In the genomic region with DNA sequence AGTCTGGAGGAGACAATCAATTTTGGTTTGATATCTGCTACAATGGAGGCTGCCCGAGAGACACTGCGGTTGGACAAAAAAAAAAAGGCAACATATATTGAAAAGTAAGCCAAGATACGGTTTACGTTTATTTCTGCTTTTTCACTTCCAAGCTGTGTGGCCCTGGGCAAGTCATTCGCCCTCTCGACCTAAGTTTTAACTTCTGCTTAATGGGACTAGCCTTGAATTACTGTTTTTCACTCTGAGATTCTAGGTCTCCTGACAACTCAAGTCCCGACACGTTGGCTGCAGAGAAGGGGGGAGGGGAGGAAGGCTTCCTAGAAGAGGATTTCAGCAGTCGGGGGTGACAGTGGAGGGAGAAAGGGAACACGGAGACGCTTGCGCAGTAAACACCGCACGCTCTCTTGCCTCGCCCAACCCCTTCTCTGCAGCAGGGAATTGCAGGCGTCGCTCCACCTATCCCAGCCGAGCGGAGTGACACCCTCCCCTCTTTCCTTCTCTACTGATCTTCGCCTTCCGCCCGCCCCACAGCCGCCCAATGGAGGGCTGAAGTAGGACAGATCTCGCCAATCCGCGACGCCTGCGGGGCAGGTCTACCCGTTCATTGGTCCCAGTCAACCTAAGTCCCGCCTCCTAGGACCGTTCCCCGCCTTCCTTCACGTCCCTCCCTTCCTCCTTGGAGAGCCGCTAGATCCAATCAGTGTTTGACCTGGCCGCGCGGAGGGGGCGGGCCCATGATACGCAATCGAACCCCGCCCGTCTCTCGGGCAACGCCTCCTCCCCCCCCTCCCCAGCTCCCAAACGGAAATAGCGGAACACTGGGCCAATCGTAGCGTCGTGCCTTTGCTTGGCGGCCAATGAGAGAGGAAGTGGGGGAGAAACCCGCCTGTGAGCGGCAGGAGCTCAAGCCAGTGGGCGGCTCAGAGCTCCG, we compare ENCODE assay signal across 8 cellular contexts. TPM values are rescaled to one million over a fixed set of nuclear protein-coding genes. Genes with fewer than 3 reads are reported as not detected.
A peak's percentile ranks its signal among the peaks of the same experiment; 100 is the strongest.
DNase-seq lines count a peak whose midpoint lies in the region; ATAC-seq lines count a peak whose summit lies in the region.

No MANE protein-coding gene starts in this region.

- H3K4me3 ChIP-seq in effector memory CD4-positive, alpha-beta T cell (ENCODE audit: insufficient read depth, low read depth, low read length, poor library complexity, severe bottlenecking): peak overlapping the region; percentile 51

- H3K9me3 ChIP-seq in effector memory CD4-positive, alpha-beta T cell (ENCODE audit: control insufficient read depth, low read length): no peaks in the 10 kb centered on the region

- peak; percentile 78 for ATAC-seq in GM21367 (IDR thresholded peaks at IDR 0.05; ENCODE audit: unreplicated experiment)

- H3K36me3 ChIP-seq in effector memory CD4-positive, alpha-beta T cell (ENCODE audit: control insufficient read depth, insufficient read depth, low read length): no peaks in the 10 kb centered on the region

- H3K27ac ChIP-seq in effector memory CD4-positive, alpha-beta T cell (ENCODE audit: insufficient read depth, low read length, poor library complexity, severe bottlenecking): peak overlapping the region; percentile 75

- H3K27me3 ChIP-seq in effector memory CD4-positive, alpha-beta T cell (replicated peaks; ENCODE audit: control insufficient read depth, insufficient read depth, low read length, poor library complexity, severe bottlenecking): no peaks in the 10 kb centered on the region

- peak; percentile 100 for DNase-seq in COR-L47 (lab: John Stamatoyannopoulos, UW)
- DNase-seq in HT1080 (ENCODE audit: low read depth): peak; percentile 100
- peak; percentile 100 for DNase-seq in NOMO-1 (lab: John Stamatoyannopoulos, UW; ENCODE audit: unreplicated experiment in 2 of 2)
- peak; percentile 82 to 99 (median 91) for DNase-seq in activated CD8-positive, alpha-beta memory T cell treated with anti-CD3 and anti-CD28 coated beads for 48 hours (ENCODE audit: low read depth in 2 of 3, low spot score in 2 of 3)
- peak; percentile 99 to 100 (median 99) for DNase-seq in effector memory CD4-positive, alpha-beta T cell
- peak; percentile 100 for DNase-seq in medulla oblongata (ENCODE audit: extremely low spot score)
- DNase-seq in stimulated activated CD4-positive, alpha-beta T cell treated with anti-CD3 and anti-CD28 coated beads, TNF-alpha, amount 100 ng/mL, for 48 hours (ENCODE audit: low read depth in 3 of 3): peak; percentile 97 to 99 (median 98)

- H3K4me1 ChIP-seq in effector memory CD4-positive, alpha-beta T cell (ENCODE audit: control insufficient read depth, insufficient read depth, low read length, poor library complexity, severe bottlenecking): peaks cover 21% of the 10 kb centered on the region

RNA-seq across cellular contexts. Expression of a gene that starts 0.5 kb away (rescaled TPM):
- total RNA-seq in HT1080 (2014; rRNA removed; shearing (Covaris generic)): 63.5 and 75.0 TPM in 2 replicates
- polyA plus RNA-seq in HT1080 (2015; cell fraction: cytosol; rRNA removed): 61.1 and 72.5 TPM in 2 replicates
- polyA plus RNA-seq in HT1080 (2015; cell fraction: nucleus; rRNA removed): 83.8 and 85.5 TPM in 2 replicates

RNA-seq across cellular contexts. Expression of a gene that starts 3.2 kb away (rescaled TPM):
- not detected in 2 replicates for total RNA-seq in HT1080 (2014; rRNA removed; shearing (Covaris generic))
- not detected in 2 replicates for polyA plus RNA-seq in HT1080 (2015; cell fraction: cytosol; rRNA removed)
- polyA plus RNA-seq in HT1080 (2015; cell fraction: nucleus; rRNA removed): 0.12 TPM in 1 of 2 replicates, not detected in the other

RNA-seq across cellular contexts. Expression of a gene that starts 46.8 kb away (rescaled TPM):
- total RNA-seq in HT1080 (2014; rRNA removed; shearing (Covaris generic)): 69.5 and 72.2 TPM in 2 replicates
- 59.8 and 60.2 TPM in 2 replicates for polyA plus RNA-seq in HT1080 (2015; cell fraction: cytosol; rRNA removed)
- polyA plus RNA-seq in HT1080 (2015; cell fraction: nucleus; rRNA removed): 55.8 and 60.6 TPM in 2 replicates

RNA-seq across cellular contexts. Expression of a gene that starts 51.8 kb away (rescaled TPM):
- 15.3 and 18.7 TPM in 2 replicates for total RNA-seq in HT1080 (2014; rRNA removed; shearing (Covaris generic))
- polyA plus RNA-seq in HT1080 (2015; cell fraction: cytosol; rRNA removed): 25.3 and 27.3 TPM in 2 replicates
- 39.0 and 43.5 TPM in 2 replicates for polyA plus RNA-seq in HT1080 (2015; cell fraction: nucleus; rRNA removed)

Comparison
In these comparisons a context has a peak if more than half of its experiments do, and no peak if none do; other contexts are left out.
1. Peak in every context shown above with its lines: DNase-seq, ATAC-seq, H3K4me3 ChIP-seq and H3K27ac ChIP-seq.